12 cellular contexts compared by ENCODE assay signal in the genomic region with DNA sequence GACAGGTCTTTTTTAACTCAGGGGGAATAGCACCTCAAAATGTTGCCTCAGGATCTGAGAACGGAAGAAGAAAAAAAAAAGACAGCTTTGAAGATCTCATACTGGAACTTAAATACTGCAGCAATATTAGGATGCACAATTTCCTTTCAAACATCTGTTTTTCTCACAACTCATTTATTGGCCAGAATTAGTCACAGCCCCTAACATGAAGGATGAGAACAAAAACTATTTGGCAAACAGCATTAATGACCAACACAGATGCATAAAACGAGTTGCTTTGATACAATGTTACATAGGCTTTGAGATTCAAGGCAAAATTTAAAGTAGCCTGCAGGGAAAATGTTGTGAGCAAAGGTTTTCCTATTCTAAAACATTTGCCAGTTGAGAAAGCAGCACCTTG. TPM values are rescaled to one million over a fixed set of nuclear protein-coding genes. Genes with fewer than 3 reads are reported as not detected.
A peak's percentile ranks its signal among the peaks of the same experiment; 100 is the strongest.
DNase-seq lines count a peak whose midpoint lies in the region; ATAC-seq, FAIRE-seq and TF ChIP-seq lines count a peak whose summit lies in the region.
"Had no signal": no experiment of that assay in that cellular context is flagged by ENCODE, and none has a peak within 500 bp of the region (broad histone marks: within the 10 kb centered on the region; RNA-seq: fewer than 3 reads in every experiment).

No MANE protein-coding gene starts in this region.

- POLR2A ChIA-PET in Caco-2 (lab: Charles Lee) = no interaction called here

- TF ChIP-seq CTCF in cardiac fibroblast (IDR thresholded peaks at IDR 0.05; ENCODE audit: low read depth, low read length) = no peak
- no peak for TF ChIP-seq CTCF in Caco-2 (IDR thresholded peaks at IDR 0.05; ENCODE audit: insufficient read depth in 1 of 2, low read depth in 1 of 2, low read length in 1 of 2, severe bottlenecking in 1 of 2, unreplicated experiment in 1 of 2)

- peaks cover 92% of the 10 kb centered on the region for H3K79me2 ChIP-seq in ACC112 (ENCODE audit: control insufficient read depth, insufficient read depth, low read length, unreplicated experiment)

- BruUV-seq in Caco-2 (replicated peaks; lab: Mats Ljungman, UMichigan) = no TSS peak

- DNase-seq in H54 (ENCODE audit: insufficient read length, low spot score) = no peak
- DNase-seq in cardiac fibroblast (ENCODE audit: low read depth in 2 of 2) = peak; percentile 62 to 80
- DNase-seq in iris pigment epithelial cell (ENCODE audit: low read depth) = peak; percentile 65
- DNase-seq in inferior parietal cortex (ENCODE audit: extremely low spot score) = no peak
- DNase-seq in G401 (ENCODE audit: low spot score) = no peak
- no peak for DNase-seq in Caco-2
- DNase-seq: activated naive CD8-positive, alpha-beta T cell treated with anti-CD3 and anti-CD28 coated beads, Interleukin-2, amount 10 ng/mL, durations not matched to agents 7 days and 5 days had no signal

- no peak overlapping the region for H3K4me3 Mint-ChIP-seq in Caco-2 (ENCODE audit: unreplicated experiment)
- H3K4me3 Mint-ChIP-seq: activated naive CD8-positive, alpha-beta T cell treated with anti-CD3 and anti-CD28 coated beads, Interleukin-2, amount 10 ng/mL, durations not matched to agents 7 days and 5 days had no signal

- intact Hi-C loops in Caco-2 (cut with micrococcal nuclease; ENCODE audit: unreplicated experiment) = no loop called here

- H3K4me3 ChIP-seq in ACC112 (ENCODE audit: low read depth, low read length) = no peak overlapping the region
- H3K4me3 ChIP-seq in cardiac fibroblast (replicated peaks in 1 of 2; ENCODE audit: low read depth in 2 of 2, low read length in 2 of 2) = no peak overlapping the region
- H3K4me3 ChIP-seq in Caco-2 (ENCODE audit: low read depth, low read length) = no peak overlapping the region

- peak overlapping the region; percentile 92 for H3K27ac ChIP-seq in ACC112 (ENCODE audit: low read depth, low read length)
- H3K27ac ChIP-seq: HL-60 had no signal

- H3K27me3 Mint-ChIP-seq in Caco-2 (ENCODE audit: insufficient read depth, unreplicated experiment) = no peaks in the 10 kb centered on the region
- H3K27me3 Mint-ChIP-seq: activated naive CD8-positive, alpha-beta T cell treated with anti-CD3 and anti-CD28 coated beads, Interleukin-2, amount 10 ng/mL, durations not matched to agents 7 days and 5 days had no signal

- H3K4me1 Mint-ChIP-seq in Caco-2 (ENCODE audit: low read depth, unreplicated experiment) = peaks cover 27% of the 10 kb centered on the region

- peak; percentile 70 for FAIRE-seq in H54 (lab: Jason Lieb, UNC)
- FAIRE-seq: G401.6, urothelium cell line had no signal

- no peak overlapping the region for H3K27ac Mint-ChIP-seq in Caco-2 (ENCODE audit: unreplicated experiment)
- H3K27ac Mint-ChIP-seq: activated naive CD8-positive, alpha-beta T cell treated with anti-CD3 and anti-CD28 coated beads, Interleukin-2, amount 10 ng/mL, durations not matched to agents 7 days and 5 days had no signal

- no peak for TF ChIP-seq POLR2A in H54 (IDR thresholded peaks at IDR 0.05; ENCODE audit: low read depth, low read length)

- CTCF ChIA-PET in Caco-2 (lab: Charles Lee) = no interaction called here

- H3K27me3 ChIP-seq in ACC112 (ENCODE audit: insufficient read depth, low read length) (no peaks in the 10 kb centered on the region), Caco-2 (replicated peaks; ENCODE audit: control insufficient read depth, insufficient read depth, low read length) (no peaks in the 10 kb centered on the region)

- in situ Hi-C loops in G401 (cut with HindIII; ENCODE audit: low sequenced_read_pairs) = no loop called here

- no peak for ATAC-seq in HG03378 (IDR thresholded peaks at IDR 0.05; ENCODE audit: unreplicated experiment)

- H3K4me1 ChIP-seq in ACC112 (ENCODE audit: control insufficient read depth, insufficient read depth, low read length, unreplicated experiment) (peaks cover 40% of the 10 kb centered on the region), Caco-2 (peaks cover 24% of the 10 kb centered on the region)

- no peaks in the 10 kb centered on the region for H3K9me3 ChIP-seq in Caco-2

- H3K36me3 Mint-ChIP-seq in Caco-2 (ENCODE audit: insufficient read depth, unreplicated experiment) = peaks cover 24% of the 10 kb centered on the region

- H3K9me3 Mint-ChIP-seq in Caco-2 (ENCODE audit: unreplicated experiment) = no peaks in the 10 kb centered on the region
- H3K9me3 Mint-ChIP-seq: activated naive CD8-positive, alpha-beta T cell treated with anti-CD3 and anti-CD28 coated beads, Interleukin-2, amount 10 ng/mL, durations not matched to agents 7 days and 5 days had no signal

- no peak overlapping the region for H2AFZ ChIP-seq in ACC112 (ENCODE audit: low read length, unreplicated experiment)

- H3K36me3 ChIP-seq in ACC112 (ENCODE audit: insufficient read depth, low read length) = peaks cover 7% of the 10 kb centered on the region; the same call in 1 of the 2 replicates
- H3K36me3 ChIP-seq in Caco-2 (ENCODE audit: control insufficient read depth, insufficient read depth, low read length) = 0 out of 2 replicates have a peak, but pooled peaks cover 2% of the 10 kb centered on the region

RNA-seq across cellular contexts. Expression of a gene that starts 36.5 kb away (rescaled TPM):
- 29.1 and 33.7 TPM in 2 replicates for total RNA-seq in G401 (2014; rRNA removed; shearing (Covaris generic))
- total RNA-seq in Caco-2 (2022) = 89.7 and 95.7 TPM in 2 replicates

Comparison
In these comparisons a context has a peak if more than half of its experiments do, and no peak if none do; other contexts are left out.
1. DNase-seq: peak in cardiac fibroblast (2 of 2) and iris pigment epithelial cell (single experiment); none in H54 (single experiment), inferior parietal cortex (single experiment), G401 (single experiment) and Caco-2 (0 of 2).